In the genomic region with DNA sequence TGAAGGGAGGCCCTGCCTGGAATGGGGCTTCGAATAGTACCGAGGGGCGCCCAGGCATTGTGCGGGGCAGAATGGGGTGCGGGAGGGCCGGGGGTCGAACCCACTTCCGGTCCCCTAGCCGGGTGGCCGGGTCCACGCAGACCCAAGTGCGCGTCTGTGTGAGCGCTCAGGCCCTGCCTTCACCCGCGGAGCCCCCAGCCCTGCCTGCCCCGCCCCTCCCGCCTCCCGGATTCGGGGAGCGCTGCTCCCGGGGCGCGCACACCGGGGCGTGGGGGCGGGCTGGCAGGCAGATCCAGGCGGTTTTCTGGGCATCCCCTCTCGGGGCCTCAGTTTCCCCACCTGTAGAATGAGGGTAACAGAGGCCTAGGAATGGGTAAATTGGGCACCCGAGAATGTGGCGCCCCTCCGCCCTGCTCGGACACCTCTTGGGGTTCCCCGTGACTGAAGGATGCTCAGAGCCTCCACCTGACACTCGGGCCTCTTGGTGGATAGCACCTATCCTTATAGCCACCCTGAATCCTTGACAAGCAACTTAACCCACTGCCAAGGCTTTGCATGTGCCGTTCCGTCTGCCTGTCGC, we compare ENCODE assay signal across 8 cellular contexts. TPM values are rescaled to one million over a fixed set of nuclear protein-coding genes. Genes with fewer than 3 reads are reported as not detected.
DNase-seq lines count a peak whose midpoint lies in the region; ATAC-seq and TF ChIP-seq lines count a peak whose summit lies in the region.

No MANE protein-coding gene starts in this region.

- H3K9ac ChIP-seq in iPS-18a (ENCODE audit: low read length), result peak overlapping the region; percentile 81

- H3K27ac ChIP-seq in iPS-18a (ENCODE audit: low read length), result no peak overlapping the region

- ATAC-seq in HG03432 (IDR thresholded peaks at IDR 0.05; ENCODE audit: unreplicated experiment) (peak; percentile 4), GM21737 (IDR thresholded peaks at IDR 0.05; ENCODE audit: unreplicated experiment) (no peak)

- DNase-seq in BJ (ENCODE audit: low read depth) (no peak), dermis blood vessel endothelial cell (no peak), RKO (ENCODE audit: low spot score) (no peak)
- peak; percentile 22 for DNase-seq in activated T-helper 9 cell treated with anti-CD3 and anti-CD28 coated beads, Interleukin-2, amount 50 U/mL, for 16 hours (ENCODE audit: low read depth)
- peak; percentile 43 to 50 for DNase-seq in stimulated activated CD4-positive, alpha-beta T cell treated with anti-CD3 and anti-CD28 coated beads, Interleukin-2, amount 100 ng/mL, for 24 hours

- CTCF ChIA-PET in BJ (lab: Yijun Ruan, JAX), result interaction anchor here (0.6 kb wide), 1 partner anchor 15 kb away, joined by 3 read pairs; no protein-coding TSS in a partner anchor

- H3K36me3 ChIP-seq in BJ (ENCODE audit: control insufficient read depth, insufficient read depth, low read length) (peaks cover 17% of the 10 kb centered on the region), iPS-18a (ENCODE audit: control insufficient read depth, low read depth, low read length) (no peaks in the 10 kb centered on the region)

- no peaks in the 10 kb centered on the region for H3K9me3 ChIP-seq in iPS-18a (ENCODE audit: control insufficient read depth, low read depth, low read length)

- POLR2A ChIA-PET in BJ (lab: Charles Lee), result no interaction called here

- no peak for TF ChIP-seq CTCF in BJ (IDR thresholded peaks at IDR 0.05; ENCODE audit: insufficient read depth, low read depth, low read length)

- no peaks in the 10 kb centered on the region for H3K27me3 ChIP-seq in BJ (ENCODE audit: control insufficient read depth, insufficient read depth, low read length)
- H3K27me3 ChIP-seq in iPS-18a (ENCODE audit: control insufficient read depth, insufficient read depth, low read length), result no peaks in the 10 kb centered on the region

- H3K4me1 ChIP-seq in iPS-18a (ENCODE audit: control insufficient read depth, low read depth, low read length), result no peaks in the 10 kb centered on the region

- H3K4me3 ChIP-seq in BJ (ENCODE audit: low read depth, low read length) (peak overlapping the region; percentile 98), iPS-18a (ENCODE audit: low read length) (peak overlapping the region; percentile 66)

RNA-seq across cellular contexts. Expression of gene PIK3R2, which starts 0.7 kb away (rescaled TPM):
- 9.4 and 17.4 TPM in 2 replicates for polyA plus RNA-seq in BJ (2011; rRNA removed)
- 12.3 and 15.0 TPM in 2 replicates for polyA minus RNA-seq in BJ (2011; rRNA and poly(A)+ RNA removed)
- total RNA-seq in dermis blood vessel endothelial cell, result 4.8 and 9.7 TPM in 2 replicates

RNA-seq across cellular contexts. Expression of gene IFI30, which starts 20.0 kb away (rescaled TPM):
- 11.1 and 14.5 TPM in 2 replicates for polyA plus RNA-seq in BJ (2011; rRNA removed)
- polyA minus RNA-seq in BJ (2011; rRNA and poly(A)+ RNA removed), result 1.6 and 4.0 TPM in 2 replicates
- 8.0 and 8.5 TPM in 2 replicates for total RNA-seq in dermis blood vessel endothelial cell

RNA-seq across cellular contexts. Expression of gene MPV17L2, which starts 39.4 kb away (rescaled TPM):
- polyA plus RNA-seq in BJ (2011; rRNA removed), result 13.3 and 25.0 TPM in 2 replicates
- polyA minus RNA-seq in BJ (2011; rRNA and poly(A)+ RNA removed), result 12.3 and 15.1 TPM in 2 replicates
- 15.3 and 19.3 TPM in 2 replicates for total RNA-seq in dermis blood vessel endothelial cell

RNA-seq across cellular contexts. Expression of gene RAB3A, which starts 50.2 kb away (rescaled TPM):
- 1.4 and 2.0 TPM in 2 replicates for polyA plus RNA-seq in BJ (2011; rRNA removed)
- 4.4 and 7.0 TPM in 2 replicates for polyA minus RNA-seq in BJ (2011; rRNA and poly(A)+ RNA removed)
- 0.17 and 0.93 TPM in 2 replicates for total RNA-seq in dermis blood vessel endothelial cell

RNA-seq across cellular contexts. Expression of gene MAST3, which starts 56.1 kb away (rescaled TPM):
- polyA plus RNA-seq in BJ (2011; rRNA removed), result 1.9 and 2.8 TPM in 2 replicates
- polyA minus RNA-seq in BJ (2011; rRNA and poly(A)+ RNA removed), result 3.6 and 4.9 TPM in 2 replicates
- total RNA-seq in dermis blood vessel endothelial cell, result 2.2 and 3.7 TPM in 2 replicates

Comparison
In these comparisons a context has a peak if more than half of its experiments do, and no peak if none do; other contexts are left out.
1. DNase-seq: peak in activated T-helper 9 cell treated with anti-CD3 and anti-CD28 coated beads, Interleukin-2, amount 50 U/mL, for 16 hours (single experiment) and stimulated activated CD4-positive, alpha-beta T cell treated with anti-CD3 and anti-CD28 coated beads, Interleukin-2, amount 100 ng/mL, for 24 hours (2 of 2); none in BJ (single experiment), dermis blood vessel endothelial cell (single experiment) and RKO (single experiment).